Comparison of ENCODE assay signal across 8 cellular contexts in genomic region chr16:54928016-54928356, GRCh38. TPM values are rescaled to one million over a fixed set of nuclear protein-coding genes. Genes with fewer than 3 reads are reported as not detected.
DNase-seq lines count a peak whose midpoint lies in the region; ATAC-seq and TF ChIP-seq lines count a peak whose summit lies in the region.

No MANE protein-coding gene starts in this region.

- H3K36me3 Mint-ChIP-seq in activated naive CD8-positive, alpha-beta T cell treated with anti-CD3 and anti-CD28 coated beads, Interleukin-2, amount 50 U/mL, for 24 hours (ENCODE audit: low read depth): peaks cover 4% of the 10 kb centered on the region

- DNase-seq in DMS53 treated with DMSO at 0.1 percent for 48 hours (lab: John Stamatoyannopoulos, UW; ENCODE audit: unreplicated experiment) (peak; percentile 29), MG63 (peak; percentile 57), left lung (no peak), NCI-H446 (lab: John Stamatoyannopoulos, UW) (no peak)
- DNase-seq in activated naive CD8-positive, alpha-beta T cell treated with anti-CD3 and anti-CD28 coated beads, Interleukin-2, amount 50 U/mL, for 24 hours: no peak

- H3K4me3 ChIP-seq in MG63 (peak overlapping the region; percentile 74), left lung (peak overlapping the region; percentile 52 to 54)

- H3K9me3 Mint-ChIP-seq in activated naive CD8-positive, alpha-beta T cell treated with anti-CD3 and anti-CD28 coated beads, Interleukin-2, amount 50 U/mL, for 24 hours: no peaks in the 10 kb centered on the region

- H3K4me1 ChIP-seq in left lung: peaks cover 0 to 22% of the 10 kb centered on the region in 2 donors

- H3K27me3 Mint-ChIP-seq in activated naive CD8-positive, alpha-beta T cell treated with anti-CD3 and anti-CD28 coated beads, Interleukin-2, amount 50 U/mL, for 24 hours: peaks cover 64% of the 10 kb centered on the region

- H3K27ac ChIP-seq in left lung: peak overlapping the region; percentile 79 to 83

- peaks cover 36% of the 10 kb centered on the region for H3K4me1 Mint-ChIP-seq in activated naive CD8-positive, alpha-beta T cell treated with anti-CD3 and anti-CD28 coated beads, Interleukin-2, amount 50 U/mL, for 24 hours

- ATAC-seq in activated naive CD8-positive, alpha-beta T cell treated with anti-CD3 and anti-CD28 coated beads, Interleukin-2, amount 50 U/mL, for 24 hours: no peak
- ATAC-seq in left lung (no peak), GM19351 (IDR thresholded peaks at IDR 0.05; ENCODE audit: unreplicated experiment) (no peak), HG03520 (IDR thresholded peaks at IDR 0.05; ENCODE audit: unreplicated experiment) (no peak), GM21825 (IDR thresholded peaks at IDR 0.05; ENCODE audit: unreplicated experiment) (no peak)

- peak overlapping the region; percentile 15 for H3K27ac Mint-ChIP-seq in activated naive CD8-positive, alpha-beta T cell treated with anti-CD3 and anti-CD28 coated beads, Interleukin-2, amount 50 U/mL, for 24 hours

- H3K27me3 ChIP-seq in MG63: no peaks in the 10 kb centered on the region
- peaks cover 60 to 97% of the 10 kb centered on the region in 2 donors for H3K27me3 ChIP-seq in left lung

- intact Hi-C loops in left lung (cut with DNase I): no loop called here

- H3K36me3 ChIP-seq in MG63 (peaks cover 18% of the 10 kb centered on the region), left lung (no peaks in the 10 kb centered on the region)

- H3K9me3 ChIP-seq in MG63 (no peaks in the 10 kb centered on the region), left lung (no peaks in the 10 kb centered on the region)

- TF ChIP-seq CTCF in left lung (IDR thresholded peaks at IDR 0.05): no peak

- H3K4me3 Mint-ChIP-seq in activated naive CD8-positive, alpha-beta T cell treated with anti-CD3 and anti-CD28 coated beads, Interleukin-2, amount 50 U/mL, for 24 hours: peak overlapping the region; percentile 74

RNA-seq across cellular contexts. Expression of gene IRX5, which starts 2.7 kb away (rescaled TPM):
- 16.7 and 26.4 TPM in 2 replicates for total RNA-seq in MG63 (2014; rRNA removed; shearing (Covaris generic); ENCODE audit: low replicate concordance)
- 10 to 100 TPM; 12.8 to 19.0 TPM for total RNA-seq in left lung

Comparison
In these comparisons a context has a peak if more than half of its experiments do, and no peak if none do; other contexts are left out.
1. DNase-seq: peak in DMS53 treated with DMSO at 0.1 percent for 48 hours (single experiment) and MG63 (single experiment); none in activated naive CD8-positive, alpha-beta T cell treated with anti-CD3 and anti-CD28 coated beads, Interleukin-2, amount 50 U/mL, for 24 hours (single experiment), left lung (0 of 2) and NCI-H446 (0 of 2).